Comparison of ENCODE assay signal across 16 cellular contexts in the genomic region with DNA sequence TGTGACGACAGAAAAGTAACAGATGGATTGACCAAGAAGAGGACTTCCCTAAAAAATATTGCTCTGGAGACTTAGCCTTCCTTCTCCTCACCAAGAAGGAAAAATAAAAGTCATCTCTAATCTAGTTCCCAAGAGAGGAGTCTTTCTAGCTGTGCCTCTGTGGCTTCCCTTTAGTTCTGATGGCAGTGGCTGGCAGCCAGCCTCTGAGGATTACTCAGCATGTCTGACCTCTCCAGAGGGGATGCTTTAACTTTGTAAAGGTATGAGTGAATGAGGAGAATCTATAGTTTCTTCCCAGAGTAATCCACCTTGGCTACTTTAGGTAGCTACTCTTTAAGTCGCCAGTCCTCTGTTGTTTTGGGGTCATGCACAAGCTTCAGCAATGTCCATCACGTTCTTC.
"Had no signal": no experiment of that assay in that cellular context is flagged by ENCODE, and none has a peak within 500 bp of the region (broad histone marks: within the 10 kb centered on the region; RNA-seq: fewer than 3 reads in every experiment).

No MANE protein-coding gene starts in this region.

- H3K27me3 ChIP-seq: breast epithelium, gastroesophageal sphincter, neutrophil had no signal

- FAIRE-seq: TTC549 had no signal

- H3K9me3 ChIP-seq: breast epithelium, gastroesophageal sphincter, neutrophil, thoracic aorta had no signal

- ATAC-seq: gastroesophageal sphincter, left lobe of liver, natural killer cell, T-helper 17 cell had no signal

- H3K4me1 ChIP-seq: breast epithelium, gastroesophageal sphincter had no signal

- DNase-seq: activated CD4-positive, alpha-beta T cell treated with anti-CD3 and anti-CD28 coated beads, Interleukin-2, amount 50 U/mL, for 1 hour; activated naive CD4-positive, alpha-beta T cell; activated naive CD8-positive, alpha-beta T cell treated with anti-CD3 and anti-CD28 coated beads, Interleukin-2, amount 10 ng/mL, durations not matched to agents 7 days and 5 days; activated T-cell treated with anti-CD3 and anti-CD28 coated beads for 4 hours; dermis blood vessel endothelial cell; natural killer cell; stimulated activated CD4-positive, alpha-beta T cell treated with anti-CD3 and anti-CD28 coated beads, Interleukin-12 subunit alpha, Interleukin-12 subunit beta, amount 100 ng/mL, for 4 hours; stimulated activated CD4-positive, alpha-beta T cell treated with anti-CD3 and anti-CD28 coated beads, Interleukin-2, amount 100 ng/mL, for 24 hours; T-helper 17 cell had no signal

- H3K36me3 ChIP-seq: breast epithelium, gastroesophageal sphincter, neutrophil, thoracic aorta had no signal

- H3K4me3 ChIP-seq: breast epithelium, gastroesophageal sphincter, thoracic aorta had no signal

- H3K27ac ChIP-seq: breast epithelium, epithelial cell of prostate, gastroesophageal sphincter, neutrophil, thoracic aorta had no signal
